ENCODE assay signal across 12 cellular contexts in the genomic region with DNA sequence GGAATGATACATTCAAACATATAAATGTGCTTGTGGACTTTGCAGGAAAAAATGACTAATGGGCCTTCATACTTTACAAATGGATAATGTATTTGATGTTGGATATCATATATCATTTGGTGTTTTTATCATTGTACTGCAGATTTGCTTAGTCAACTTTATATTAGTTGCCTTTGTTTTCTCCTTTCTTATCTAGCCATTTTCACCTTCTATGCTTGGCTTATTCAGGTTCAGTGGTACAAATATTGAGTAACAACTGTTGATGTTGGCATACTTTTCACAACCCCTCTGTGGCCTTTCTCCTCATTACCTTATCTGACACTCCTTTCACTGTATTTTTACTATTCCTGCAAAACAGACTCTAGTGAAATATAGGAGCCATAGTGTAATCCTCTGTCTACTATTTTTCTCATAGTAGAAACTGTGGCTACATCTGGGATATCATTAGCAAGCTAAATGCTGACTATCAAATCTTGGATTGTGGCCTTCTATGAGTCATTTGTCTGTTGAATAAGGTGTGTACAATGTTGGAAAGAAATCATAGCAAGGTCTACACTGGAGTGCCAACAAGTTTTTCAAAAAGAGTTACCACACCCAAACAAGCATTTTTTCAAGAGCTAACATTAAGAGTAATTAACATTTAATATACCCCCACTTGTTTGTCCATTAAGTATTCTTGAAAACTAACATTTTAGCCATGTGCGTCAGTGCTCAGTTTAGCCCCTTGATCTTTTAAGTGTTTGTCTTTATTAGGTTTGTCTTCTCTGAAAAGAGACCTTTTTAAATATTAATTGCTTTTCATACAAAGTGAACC.
DNase-seq lines count a peak whose midpoint lies in the region; ATAC-seq, FAIRE-seq and TF ChIP-seq lines count a peak whose summit lies in the region.
"Had no signal": no experiment of that assay in that cellular context is flagged by ENCODE, and none has a peak within 500 bp of the region (broad histone marks: within the 10 kb centered on the region; RNA-seq: fewer than 3 reads in every experiment).

No MANE protein-coding gene starts in this region.

- peak; percentile 49 for FAIRE-seq in A549 (lab: Jason Lieb, UNC)

- TF ChIP-seq POLR2A in A549 (IDR thresholded peaks at IDR 0.05; ENCODE audit: low read length) = no peak

- H3K36me3 ChIP-seq in lower lobe of right lung = no peaks in the 10 kb centered on the region
- H3K36me3 ChIP-seq in WERI-Rb-1 = no peaks in the 10 kb centered on the region; the same call in 1 of the 2 replicates
- H3K36me3 ChIP-seq: neutrophil had no signal

- ATAC-seq in A549 (peak; percentile 77 to 85), lower lobe of right lung (peak; percentile 92 to 96), GM21529 (IDR thresholded peaks at IDR 0.05; ENCODE audit: unreplicated experiment) (no peak), GM21619 (IDR thresholded peaks at IDR 0.05; ENCODE audit: unreplicated experiment) (no peak)

- TF ChIP-seq CTCF in A549 (IDR thresholded peaks at IDR 0.05) (no peak), cardiac fibroblast (IDR thresholded peaks at IDR 0.05; ENCODE audit: low read depth, low read length) (no peak), lower lobe of right lung (IDR thresholded peaks at IDR 0.05) (no peak), WERI-Rb-1 (IDR thresholded peaks at IDR 0.05; ENCODE audit: low read depth, low read length) (no peak)

- peak in 1 of 2 experiments; percentile 21; a peak in 1 of 5 replicates for TF ChIP-seq EP300 in A549 (IDR thresholded peaks at IDR 0.05)

- WGBS in A549 (ENCODE audit: missing lambda C conversion rate) = 43% methylated on average over 1 of the region's 1 CpG

- no peak for TF ChIP-seq RAD21 in A549 (conservative IDR thresholded peaks at IDR 0.05 in 1 of 2, IDR thresholded peaks at IDR 0.05 in 1 of 2)

- H3K9me3 ChIP-seq in A549 (no peaks in the 10 kb centered on the region), lower lobe of right lung (no peaks in the 10 kb centered on the region), WERI-Rb-1 (ENCODE audit: severe bottlenecking) (no peaks in the 10 kb centered on the region)
- H3K9me3 ChIP-seq: neutrophil had no signal

- POLR2A ChIA-PET in A549 (lab: Yijun Ruan, JAX) = interaction anchor here (0.7 to 1.1 kb wide), 2 partner anchors 392 to 492 kb away, joined by 3 to 4 read pairs; no protein-coding TSS in a partner anchor

- peak; percentile 26 to 67 for DNase-seq in A549 (ENCODE audit: low read depth in 1 of 2, low spot score in 1 of 2)
- DNase-seq in NCI-H146 (lab: John Stamatoyannopoulos, UW) = peak; percentile 5
- DNase-seq in cardiac fibroblast (ENCODE audit: low read depth in 2 of 2) = peak; percentile 39 to 62
- DNase-seq in lower lobe of right lung = no peak
- DNase-seq in WERI-Rb-1 = no peak
- no peak for DNase-seq in C1 segment of cervical spinal cord (lab: John Stamatoyannopoulos, UW)
- DNase-seq: activated B cell treated with CpG ODN at 0.5 μM for 24 hours; NCI-H187 treated with DMSO at 0.1 percent for 48 hours; stimulated activated CD4-positive, alpha-beta T cell treated with anti-CD3 and anti-CD28 coated beads, Interleukin-4, amount 100 ng/mL, for 4 hours had no signal

- CTCF ChIA-PET in A549 (lab: Yijun Ruan, JAX) = no interaction called here

- H3K27ac ChIP-seq in A549 (peak overlapping the region; percentile 54 to 80), lower lobe of right lung (no peak overlapping the region), WERI-Rb-1 (no peak overlapping the region)
- H3K27ac ChIP-seq: neutrophil had no signal

- H3K27me3 ChIP-seq in lower lobe of right lung (ENCODE audit: low read depth) (no peaks in the 10 kb centered on the region), WERI-Rb-1 (ENCODE audit: insufficient read depth, low read depth, severe bottlenecking) (no peaks in the 10 kb centered on the region)
- H3K27me3 ChIP-seq: neutrophil had no signal

- H3K4me2 ChIP-seq in A549 = peak overlapping the region; percentile 62

- intact Hi-C loops in lower lobe of right lung (cut with DNase I) = no loop called here

- H3K4me3 ChIP-seq in A549 (no peak overlapping the region), cardiac fibroblast (replicated peaks in 1 of 2; ENCODE audit: low read depth in 2 of 2, low read length in 2 of 2) (no peak overlapping the region), lower lobe of right lung (no peak overlapping the region), WERI-Rb-1 (ENCODE audit: low read depth, low read length) (no peak overlapping the region)

- H3K4me1 ChIP-seq in A549 (peaks cover 45% of the 10 kb centered on the region), lower lobe of right lung (no peaks in the 10 kb centered on the region)

TF ChIP-seq in A549, 52 proteins besides CTCF, POLR2A, EP300 and RAD21:
- no peak for TF ChIP-seq ESRRA (IDR thresholded peaks at IDR 0.05; ENCODE audit: borderline replicate concordance, low read length)
- TF ChIP-seq HEYL (CRISPR knock-in tag; IDR thresholded peaks at IDR 0.05) = no peak
- TF ChIP-seq RNF2 (IDR thresholded peaks at IDR 0.05; ENCODE audit: borderline replicate concordance, low read depth) = no peak
- peak; percentile 56; the same call in 1 of the 2 replicates for TF ChIP-seq FOSL2 (IDR thresholded peaks at IDR 0.05)
- TF ChIP-seq FOSL2 (CRISPR knock-in tag; IDR thresholded peaks at IDR 0.05) = peak; percentile 79
- TF ChIP-seq EHF (CRISPR knock-in tag; IDR thresholded peaks at IDR 0.05) = peak; percentile 6; the same call in 1 of the 2 replicates
- TF ChIP-seq MAZ (IDR thresholded peaks at IDR 0.05; ENCODE audit: borderline replicate concordance, low read depth, low read length) = no peak
- TF ChIP-seq KDM1A (IDR thresholded peaks at IDR 0.05; ENCODE audit: low read depth) = no peak
- TF ChIP-seq, protein P1, sequence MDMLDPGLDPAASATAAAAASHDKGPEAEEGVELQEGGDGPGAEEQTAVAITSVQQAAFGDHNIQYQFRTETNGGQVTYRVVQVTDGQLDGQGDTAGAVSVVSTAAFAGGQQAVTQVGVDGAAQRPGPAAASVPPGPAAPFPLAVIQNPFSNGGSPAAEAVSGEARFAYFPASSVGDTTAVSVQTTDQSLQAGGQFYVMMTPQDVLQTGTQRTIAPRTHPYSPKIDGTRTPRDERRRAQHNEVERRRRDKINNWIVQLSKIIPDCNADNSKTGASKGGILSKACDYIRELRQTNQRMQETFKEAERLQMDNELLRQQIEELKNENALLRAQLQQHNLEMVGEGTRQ (IDR thresholded peaks at IDR 0.05) = no peak
- no peak for TF ChIP-seq ZC3H11A (IDR thresholded peaks at IDR 0.05)
- TF ChIP-seq RFX5 (IDR thresholded peaks at IDR 0.05) = no peak
- peak; percentile 90 for TF ChIP-seq MAFK (IDR thresholded peaks at IDR 0.05; ENCODE audit: partially characterized antibody)
- no peak for TF ChIP-seq NPAS2 (CRISPR knock-in tag; IDR thresholded peaks at IDR 0.05; ENCODE audit: borderline replicate concordance)
- no peak for TF ChIP-seq EHMT2 (IDR thresholded peaks at IDR 0.05; ENCODE audit: low read depth)
- peak; percentile 84 for TF ChIP-seq HOXB5 (CRISPR knock-in tag; IDR thresholded peaks at IDR 0.05)
- TF ChIP-seq CEBPB (IDR thresholded peaks at IDR 0.05) = peak; percentile 15 to 56; a peak in 3 of 4 replicates
- TF ChIP-seq, protein P2, sequence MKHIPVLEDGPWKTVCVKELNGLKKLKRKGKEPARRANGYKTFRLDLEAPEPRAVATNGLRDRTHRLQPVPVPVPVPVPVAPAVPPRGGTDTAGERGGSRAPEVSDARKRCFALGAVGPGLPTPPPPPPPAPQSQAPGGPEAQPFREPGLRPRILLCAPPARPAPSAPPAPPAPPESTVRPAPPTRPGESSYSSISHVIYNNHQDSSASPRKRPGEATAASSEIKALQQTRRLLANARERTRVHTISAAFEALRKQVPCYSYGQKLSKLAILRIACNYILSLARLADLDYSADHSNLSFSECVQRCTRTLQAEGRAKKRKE (CRISPR knock-in tag; IDR thresholded peaks at IDR 0.05; ENCODE audit: low read depth) = no peak
- peak; percentile 68 for TF ChIP-seq GATA3 (IDR thresholded peaks at IDR 0.05; ENCODE audit: borderline replicate concordance)
- peak in 1 of 2 experiments; percentile 37; a peak in 2 of 5 replicates for TF ChIP-seq JUN (IDR thresholded peaks at IDR 0.05)
- no peak for TF ChIP-seq RARB (CRISPR knock-in tag; IDR thresholded peaks at IDR 0.05)
- peak; percentile 70 for TF ChIP-seq JUNB (IDR thresholded peaks at IDR 0.05)

Comparison
In these comparisons a context has a peak if more than half of its experiments do, and no peak if none do; other contexts are left out.
1. ATAC-seq: peak in A549 (2 of 2) and lower lobe of right lung (2 of 2); none in GM21529 (single experiment) and GM21619 (single experiment).
2. DNase-seq: peak in A549 (2 of 2), NCI-H146 (single experiment) and cardiac fibroblast (2 of 2); none in lower lobe of right lung (single experiment), WERI-Rb-1 (single experiment) and C1 segment of cervical spinal cord (0 of 14).
3. H3K27ac ChIP-seq: peak in A549 (2 of 2); none in lower lobe of right lung (single experiment) and WERI-Rb-1 (single experiment).